Comparison of ENCODE assay signal across 13 cellular contexts in the genomic region with DNA sequence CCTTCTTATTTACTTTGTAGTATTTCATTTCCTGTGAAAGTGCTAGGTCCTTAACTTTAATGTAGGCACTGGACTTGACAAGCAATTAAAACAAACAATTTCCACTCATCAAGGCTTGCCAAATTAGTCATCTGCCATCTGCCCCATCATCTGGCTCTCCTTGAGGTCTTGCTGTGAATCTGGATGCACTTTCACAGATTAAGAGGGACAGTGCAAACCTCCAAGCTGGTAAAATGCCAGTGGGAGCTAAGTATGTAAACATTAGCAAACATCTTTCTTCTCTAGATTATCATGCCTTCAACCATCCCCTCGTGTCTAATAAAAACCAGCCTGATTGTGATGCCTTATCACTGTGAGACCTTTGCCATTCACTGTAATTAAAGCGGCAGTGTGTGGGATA.
DNase-seq lines count a peak whose midpoint lies in the region; ATAC-seq, FAIRE-seq and TF ChIP-seq lines count a peak whose summit lies in the region.
"Had no signal": no experiment of that assay in that cellular context is flagged by ENCODE, and none has a peak within 500 bp of the region (broad histone marks: within the 10 kb centered on the region; RNA-seq: fewer than 3 reads in every experiment).

No MANE protein-coding gene starts in this region.

- no peak overlapping the region for H3K4me3 Mint-ChIP-seq in endothelial cell (ENCODE audit: unreplicated experiment)
- H3K4me3 Mint-ChIP-seq: activated CD4-positive, alpha-beta memory T cell treated with anti-CD3 and anti-CD28 coated beads, Interleukin-2, amount 10 ng/mL, durations not matched to agents 7 days and 5 days had no signal

- H3K4me2 ChIP-seq in OCI-LY7 (ENCODE audit: low read length): no peak overlapping the region

- no peaks in the 10 kb centered on the region for H3K9me2 ChIP-seq in OCI-LY7 (ENCODE audit: insufficient read depth, low read length)

- H3K79me2 ChIP-seq in OCI-LY7 (ENCODE audit: insufficient read depth, low read depth, low read length): no peaks in the 10 kb centered on the region
- H3K79me2 ChIP-seq: parathyroid adenoma had no signal

- no peaks in the 10 kb centered on the region for H3K9me3 Mint-ChIP-seq in endothelial cell (ENCODE audit: unreplicated experiment)

- H3K4me1 Mint-ChIP-seq in endothelial cell (ENCODE audit: unreplicated experiment): no peaks in the 10 kb centered on the region
- H3K4me1 Mint-ChIP-seq: activated CD4-positive, alpha-beta memory T cell treated with anti-CD3 and anti-CD28 coated beads, Interleukin-2, amount 10 ng/mL, durations not matched to agents 7 days and 5 days had no signal

- POLR2A ChIA-PET in OCI-LY7 (lab: Charles Lee): interaction anchor here (1.3 kb wide), 1 partner anchor 13 kb away, joined by 5 read pairs; no protein-coding TSS in a partner anchor

- no peaks in the 10 kb centered on the region for H3K36me3 Mint-ChIP-seq in endothelial cell (ENCODE audit: low read depth, unreplicated experiment)

- H3K27ac Mint-ChIP-seq in endothelial cell (ENCODE audit: unreplicated experiment): no peak overlapping the region
- H3K27ac Mint-ChIP-seq: activated CD4-positive, alpha-beta memory T cell treated with anti-CD3 and anti-CD28 coated beads, Interleukin-2, amount 10 ng/mL, durations not matched to agents 7 days and 5 days had no signal

- peak; percentile 48 for DNase-seq in HCEC 1CT
- DNase-seq in NCI-H2081 (lab: John Stamatoyannopoulos, UW): peak; percentile 69 to 93
- DNase-seq in pons (ENCODE audit: low spot score): peak; percentile 30
- DNase-seq in endothelial cell (ENCODE audit: low spot score): no peak
- DNase-seq in OCI-LY7 (ENCODE audit: low spot score): no peak
- DNase-seq in GM12892 (ENCODE audit: insufficient read length): no peak
- DNase-seq: activated CD4-positive, alpha-beta memory T cell treated with anti-CD3 and anti-CD28 coated beads, Interleukin-2, amount 10 ng/mL, durations not matched to agents 7 days and 5 days; GDM1; mesendoderm; NK-92 treated with Interleukin-12 subunit alpha and Interleukin-12 subunit beta, amount 100 ng/mL, for 24 hours; stimulated activated CD4-positive, alpha-beta T cell treated with anti-CD3 and anti-CD28 coated beads, Interleukin-4, amount 100 ng/mL, for 4 hours had no signal

- no peak overlapping the region for H2AFZ ChIP-seq in OCI-LY7 (ENCODE audit: low read length)
- H2AFZ ChIP-seq: parathyroid adenoma had no signal

- H3K27ac ChIP-seq in OCI-LY7 (ENCODE audit: low read depth, low read length, poor library complexity, severe bottlenecking): no peak overlapping the region
- H3K27ac ChIP-seq: parathyroid adenoma had no signal

- no peaks in the 10 kb centered on the region for H4K20me1 ChIP-seq in OCI-LY7 (ENCODE audit: insufficient read depth, low read length)

- H3K9me3 ChIP-seq in OCI-LY7 (ENCODE audit: low read length): no peaks in the 10 kb centered on the region

- intact Hi-C loops in OCI-LY7 (cut with micrococcal nuclease; ENCODE audit: unreplicated experiment): no loop called here

- H3K36me3 ChIP-seq in OCI-LY7 (ENCODE audit: insufficient read depth, low read length): no peaks in the 10 kb centered on the region

- TF ChIP-seq CTCF in endothelial cell (IDR thresholded peaks at IDR 0.05; ENCODE audit: unreplicated experiment) (no peak), OCI-LY7 (conservative IDR thresholded peaks at IDR 0.05; ENCODE audit: low read length) (no peak)

- H3K4me3 ChIP-seq in OCI-LY7 (ENCODE audit: low read depth, low read length, poor library complexity, severe bottlenecking): no peak overlapping the region

- BruUV-seq in OCI-LY7 (replicated peaks; lab: Mats Ljungman, UMichigan): no TSS peak

- H3K4me1 ChIP-seq in OCI-LY7 (ENCODE audit: insufficient read depth, low read length, poor library complexity, severe bottlenecking): no peaks in the 10 kb centered on the region
- H3K4me1 ChIP-seq: parathyroid adenoma had no signal

- FAIRE-seq in GM12892 (lab: Jason Lieb, UNC): no peak

- ATAC-seq in SK-N-SH treated with all-trans-retinoic acid at 6 μM for 48 hours: peak; percentile 67

- CTCF ChIA-PET in OCI-LY7 (lab: Charles Lee; ENCODE audit: unreplicated experiment): no interaction called here

- TF ChIP-seq POLR2A in GM12892 (IDR thresholded peaks at IDR 0.05; ENCODE audit: low read depth, low read length): no peak

- no peaks in the 10 kb centered on the region for H3K27me3 Mint-ChIP-seq in endothelial cell (ENCODE audit: unreplicated experiment)
- H3K27me3 Mint-ChIP-seq: activated CD4-positive, alpha-beta memory T cell treated with anti-CD3 and anti-CD28 coated beads, Interleukin-2, amount 10 ng/mL, durations not matched to agents 7 days and 5 days had no signal

TF ChIP-seq in SK-N-SH treated with all-trans-retinoic acid at 6 μM for 48 hours, 23 proteins besides CTCF, POLR2A, EP300 and RAD21:
- no peak for TF ChIP-seq ZFP30 (CRISPR knock-in tag; IDR thresholded peaks at IDR 0.05)
- no peak for TF ChIP-seq SNAI2 (CRISPR knock-in tag; IDR thresholded peaks at IDR 0.05)
- TF ChIP-seq PATZ1 (CRISPR knock-in tag; IDR thresholded peaks at IDR 0.05; ENCODE audit: borderline replicate concordance): no peak
- TF ChIP-seq RARB (CRISPR knock-in tag; IDR thresholded peaks at IDR 0.05): no peak
- no peak for TF ChIP-seq ARNTL (CRISPR knock-in tag; IDR thresholded peaks at IDR 0.05; ENCODE audit: borderline replicate concordance, low read depth)
- TF ChIP-seq, protein P1, sequence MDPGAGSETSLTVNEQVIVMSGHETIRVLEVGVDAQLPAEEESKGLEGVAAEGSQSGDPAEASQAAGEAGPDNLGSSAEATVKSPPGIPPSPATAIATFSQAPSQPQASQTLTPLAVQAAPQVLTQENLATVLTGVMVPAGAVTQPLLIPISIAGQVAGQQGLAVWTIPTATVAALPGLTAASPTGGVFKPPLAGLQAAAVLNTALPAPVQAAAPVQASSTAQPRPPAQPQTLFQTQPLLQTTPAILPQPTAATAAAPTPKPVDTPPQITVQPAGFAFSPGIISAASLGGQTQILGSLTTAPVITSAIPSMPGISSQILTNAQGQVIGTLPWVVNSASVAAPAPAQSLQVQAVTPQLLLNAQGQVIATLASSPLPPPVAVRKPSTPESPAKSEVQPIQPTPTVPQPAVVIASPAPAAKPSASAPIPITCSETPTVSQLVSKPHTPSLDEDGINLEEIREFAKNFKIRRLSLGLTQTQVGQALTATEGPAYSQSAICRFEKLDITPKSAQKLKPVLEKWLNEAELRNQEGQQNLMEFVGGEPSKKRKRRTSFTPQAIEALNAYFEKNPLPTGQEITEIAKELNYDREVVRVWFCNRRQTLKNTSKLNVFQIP (CRISPR knock-in tag; IDR thresholded peaks at IDR 0.05; ENCODE audit: borderline replicate concordance, low read depth): no peak
- no peak for TF ChIP-seq ZC3H10 (CRISPR knock-in tag; IDR thresholded peaks at IDR 0.05)
- TF ChIP-seq ESRRG (CRISPR knock-in tag; IDR thresholded peaks at IDR 0.05): no peak
- TF ChIP-seq PPARA (CRISPR knock-in tag; IDR thresholded peaks at IDR 0.05; ENCODE audit: borderline replicate concordance): no peak
- no peak for TF ChIP-seq TOX (CRISPR knock-in tag; IDR thresholded peaks at IDR 0.05; ENCODE audit: borderline replicate concordance)
TF ChIP-seq in SK-N-SH treated with all-trans-retinoic acid at 6 μM for 48 hours: peak in this region for 0.

Comparison
In these comparisons a context has a peak if more than half of its experiments do, and no peak if none do; other contexts are left out.
1. DNase-seq: peak in HCEC 1CT (single experiment), NCI-H2081 (2 of 2) and pons (single experiment); none in endothelial cell (single experiment), OCI-LY7 (single experiment) and GM12892 (single experiment).